ENCODE assay signal across 26 cellular contexts in the genomic region with DNA sequence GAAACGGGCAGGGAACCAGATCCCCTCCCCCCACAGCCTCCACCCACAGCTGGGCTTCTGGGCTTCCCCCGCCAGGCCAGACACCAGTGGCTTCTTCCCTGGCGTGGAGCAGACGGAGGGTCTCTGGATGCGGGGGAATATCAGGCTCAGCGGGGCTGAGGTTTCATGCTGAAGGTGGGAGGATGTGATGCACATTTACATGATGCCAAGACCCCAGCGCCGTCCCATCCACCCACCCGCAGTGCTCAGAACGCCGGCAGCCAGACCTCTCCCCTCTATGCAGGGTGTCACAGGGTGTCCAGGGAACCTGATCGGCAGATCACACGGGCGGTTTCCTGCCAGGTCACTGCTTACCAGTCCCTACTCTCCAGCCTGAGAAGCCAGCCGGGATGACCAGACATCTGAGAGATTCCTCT. TPM values are rescaled to one million over a fixed set of nuclear protein-coding genes. Genes with fewer than 3 reads are reported as not detected.
DNase-seq lines count a peak whose midpoint lies in the region; TF ChIP-seq lines count a peak whose summit lies in the region.
"Had no signal": no experiment of that assay in that cellular context is flagged by ENCODE, and none has a peak within 500 bp of the region (broad histone marks: within the 10 kb centered on the region; RNA-seq: fewer than 3 reads in every experiment).

No MANE protein-coding gene starts in this region.

- H2AFZ ChIP-seq in neuronal stem cell (ENCODE audit: low read length): peak overlapping the region; percentile 56

- POLR2A ChIA-PET in MCF 10A (lab: Yijun Ruan, JAX): no interaction called here

- no peak overlapping the region for H3K4me2 ChIP-seq in neuronal stem cell (ENCODE audit: insufficient read depth, low read length, poor library complexity, severe bottlenecking)
- H3K4me2 ChIP-seq: KMS-11 had no signal

- no TSS peak for BruUV-seq in MCF 10A (replicated peaks; lab: Mats Ljungman, UMichigan)

- H3K23ac ChIP-seq in neuronal stem cell (ENCODE audit: low read depth, low read length, poor library complexity): no peak overlapping the region

- intact Hi-C loops in MCF 10A (cut with micrococcal nuclease): no loop called here

- peaks cover 0 to 3% of the 10 kb centered on the region in 2 donors for H3K9me3 ChIP-seq in neuronal stem cell (replicated peaks in 1 of 2; ENCODE audit: control insufficient read depth in 2 of 2, insufficient read depth in 1 of 2, low read depth in 1 of 2, low read length in 2 of 2)
- H3K9me3 ChIP-seq: ascending aorta, pancreas, upper lobe of left lung had no signal

- no peak overlapping the region for H4K91ac ChIP-seq in neuronal stem cell (ENCODE audit: low read depth, low read length, poor library complexity)

- H3K14ac ChIP-seq in neuronal stem cell (ENCODE audit: low read length): peak overlapping the region; percentile 57

- no peaks in the 10 kb centered on the region for H3K4me1 ChIP-seq in neuronal stem cell (ENCODE audit: control insufficient read depth in 2 of 2, insufficient read depth in 1 of 2, low read depth in 1 of 2, low read length in 2 of 2)
- H3K4me1 ChIP-seq: ascending aorta had no signal

- whole genome bisulfite sequencing in neuronal stem cell (ENCODE audit: extremely low coverage in 2 of 2, insufficient read length in 2 of 2, insufficient replicate concordance in 1 of 2), 2 donors: no CpG with 5 or more reads among the region's 15 CpGs

- H3K36me3 Mint-ChIP-seq in MCF 10A (ENCODE audit: insufficient read depth, unreplicated experiment): no peaks in the 10 kb centered on the region
- H3K36me3 Mint-ChIP-seq: activated CD8-positive, alpha-beta memory T cell treated with anti-CD3 and anti-CD28 coated beads, Interleukin-2, amount 10 ng/mL, durations not matched to agents 7 days and 5 days had no signal

- no peaks in the 10 kb centered on the region for H3K36me3 ChIP-seq in neuronal stem cell (replicated peaks in 1 of 2; ENCODE audit: control insufficient read depth in 2 of 2, insufficient read depth in 2 of 2, low read length in 2 of 2)
- H3K36me3 ChIP-seq: ascending aorta, pancreas, upper lobe of left lung had no signal

- no peaks in the 10 kb centered on the region for H3K27me3 Mint-ChIP-seq in MCF 10A (ENCODE audit: insufficient read depth, unreplicated experiment)
- H3K27me3 Mint-ChIP-seq: activated CD4-positive, alpha-beta T cell treated with anti-CD3 and anti-CD28 coated beads, Interleukin-2, amount 10 ng/mL, durations not matched to agents 7 days and 5 days; activated CD8-positive, alpha-beta memory T cell treated with anti-CD3 and anti-CD28 coated beads, Interleukin-2, amount 10 ng/mL, durations not matched to agents 7 days and 5 days had no signal

- CTCF ChIA-PET in MCF 10A (lab: Yijun Ruan, JAX): no interaction called here

- peak overlapping the region; percentile 36 for H3K4me3 ChIP-seq in choroid plexus epithelial cell (ENCODE audit: low read depth, low read length)
- H3K4me3 ChIP-seq in neuronal stem cell (ENCODE audit: low read length in 2 of 2): no peak overlapping the region
- H3K4me3 ChIP-seq: ascending aorta, dorsolateral prefrontal cortex, pancreas, upper lobe of left lung had no signal

- no peak overlapping the region for H3K9ac ChIP-seq in neuronal stem cell (ENCODE audit: low read depth, low read length, poor library complexity)
- H3K9ac ChIP-seq: KMS-11 had no signal

- DNase-seq in AG20443 (ENCODE audit: low spot score): peak; percentile 2
- peak; percentile 24 for DNase-seq in D341Med (ENCODE audit: low spot score)
- DNase-seq in choroid plexus epithelial cell (ENCODE audit: low read depth): peak; percentile 30
- DNase-seq in neuronal stem cell (ENCODE audit: low spot score): no peak
- no peak for DNase-seq in MCF 10A (ENCODE audit: unreplicated experiment)
- DNase-seq in DMS79 treated with DMSO at 0.1 percent for 48 hours (lab: John Stamatoyannopoulos, UW): no peak
- DNase-seq in NCI-H187 treated with DMSO at 0.1 percent for 48 hours (lab: John Stamatoyannopoulos, UW): no peak
- DNase-seq in G401 (ENCODE audit: low spot score): no peak
- DNase-seq: activated CD4-positive, alpha-beta T cell treated with anti-CD3 and anti-CD28 coated beads, Interleukin-2, amount 10 ng/mL, durations not matched to agents 7 days and 5 days; activated CD8-positive, alpha-beta memory T cell treated with anti-CD3 and anti-CD28 coated beads, Interleukin-2, amount 10 ng/mL, durations not matched to agents 7 days and 5 days; activated naive CD4-positive, alpha-beta T cell treated with anti-CD3 and anti-CD28 coated beads, Interleukin-2, amount 50 U/mL, for 16 hours; activated T-cell treated with anti-CD3 and anti-CD28 coated beads, Interleukin-2, amount 50 U/mL, for 72 hours; central memory CD4-positive, alpha-beta T cell; DMS53; NCI-H1694; NCI-H2171 treated with DMSO at 0.1 percent for 48 hours; NCI-H526; RPMI8226; substantia nigra; upper lobe of left lung had no signal

- H3K4me3 Mint-ChIP-seq in MCF 10A (ENCODE audit: unreplicated experiment): no peak overlapping the region
- H3K4me3 Mint-ChIP-seq: activated CD4-positive, alpha-beta T cell treated with anti-CD3 and anti-CD28 coated beads, Interleukin-2, amount 10 ng/mL, durations not matched to agents 7 days and 5 days; activated CD8-positive, alpha-beta memory T cell treated with anti-CD3 and anti-CD28 coated beads, Interleukin-2, amount 10 ng/mL, durations not matched to agents 7 days and 5 days; activated T-cell treated with anti-CD3 and anti-CD28 coated beads, Interleukin-2, amount 50 U/mL, for 72 hours; nephron had no signal

- no peaks in the 10 kb centered on the region for H3K79me1 ChIP-seq in neuronal stem cell (ENCODE audit: low read depth, low read length)

- peak overlapping the region; percentile 29 for H2AK5ac ChIP-seq in neuronal stem cell (ENCODE audit: low read depth, low read length)

- peaks cover 0 to 3% (median 0%) of the 10 kb centered on the region in 3 experiments for H3K27me3 ChIP-seq in neuronal stem cell (ENCODE audit: control insufficient read depth in 3 of 3, insufficient read depth in 3 of 3, low read depth in 1 of 3, low read length in 3 of 3)
- H3K27me3 ChIP-seq: ascending aorta, dorsolateral prefrontal cortex, pancreas, upper lobe of left lung had no signal

- H2BK5ac ChIP-seq in neuronal stem cell (ENCODE audit: low read length): no peak overlapping the region

- H3K18ac ChIP-seq in neuronal stem cell (ENCODE audit: low read length): peak overlapping the region; percentile 52

- peak overlapping the region; percentile 12 for H2BK12ac ChIP-seq in neuronal stem cell (ENCODE audit: low read length)

- H3K9me3 Mint-ChIP-seq in MCF 10A (ENCODE audit: unreplicated experiment): no peaks in the 10 kb centered on the region

- in situ Hi-C loops in G401 (cut with HindIII; ENCODE audit: low sequenced_read_pairs): no loop called here

- no peak overlapping the region for H3K27ac Mint-ChIP-seq in MCF 10A (ENCODE audit: low read depth, unreplicated experiment)
- H3K27ac Mint-ChIP-seq: activated CD4-positive, alpha-beta T cell treated with anti-CD3 and anti-CD28 coated beads, Interleukin-2, amount 10 ng/mL, durations not matched to agents 7 days and 5 days; nephron had no signal

- H3K27ac ChIP-seq in neuronal stem cell (replicated peaks; ENCODE audit: low read length): no peak overlapping the region
- H3K27ac ChIP-seq: ascending aorta, dorsolateral prefrontal cortex, KMS-11, pancreas, upper lobe of left lung, VCaP had no signal

- no peak overlapping the region for H3K4ac ChIP-seq in neuronal stem cell (ENCODE audit: low read length)

- no peak for TF ChIP-seq CTCF in choroid plexus epithelial cell (conservative IDR thresholded peaks at IDR 0.05; ENCODE audit: low read depth, low read length)
- TF ChIP-seq CTCF in MCF 10A (IDR thresholded peaks at IDR 0.05; ENCODE audit: unreplicated experiment): no peak

- H2BK15ac ChIP-seq in neuronal stem cell (ENCODE audit: low read length): no peak overlapping the region

- H2BK120ac ChIP-seq in neuronal stem cell (ENCODE audit: low read depth, low read length): no peak overlapping the region

- peaks cover 8% of the 10 kb centered on the region for H3K4me1 Mint-ChIP-seq in MCF 10A (ENCODE audit: insufficient read depth, unreplicated experiment)
- H3K4me1 Mint-ChIP-seq: nephron had no signal

- no peak overlapping the region for H4K8ac ChIP-seq in neuronal stem cell (ENCODE audit: low read depth, low read length)

RNA-seq across cellular contexts. Expression of a gene that starts 12.8 kb away (rescaled TPM):
- polyA plus RNA-seq in neuronal stem cell (2013, experiment 1 of 2): 14.8 TPM
- polyA plus RNA-seq in neuronal stem cell (2013, experiment 2 of 2): 15.1 TPM
- total RNA-seq in MCF 10A (2022): 40.5 and 46.1 TPM in 2 replicates
- 42.9 and 57.7 TPM in 2 replicates for total RNA-seq in G401 (2014; rRNA removed; shearing (Covaris generic))

RNA-seq across cellular contexts. Expression of a gene that starts 24.0 kb away (rescaled TPM):
- polyA plus RNA-seq in neuronal stem cell (2013, experiment 1 of 2): 8.1 TPM
- polyA plus RNA-seq in neuronal stem cell (2013, experiment 2 of 2): 8.7 TPM
- 48.4 and 57.9 TPM in 2 replicates for total RNA-seq in MCF 10A (2022)
- 9.0 TPM in 2 replicates for total RNA-seq in G401 (2014; rRNA removed; shearing (Covaris generic))

Comparison
In these comparisons a context has a peak if more than half of its experiments do, and no peak if none do; other contexts are left out.
1. DNase-seq: peak in AG20443 (single experiment), D341Med (single experiment) and choroid plexus epithelial cell (single experiment); none in neuronal stem cell (single experiment), MCF 10A (single experiment), DMS79 treated with DMSO at 0.1 percent for 48 hours (single experiment), NCI-H187 treated with DMSO at 0.1 percent for 48 hours (single experiment) and G401 (single experiment).